In the genomic region with DNA sequence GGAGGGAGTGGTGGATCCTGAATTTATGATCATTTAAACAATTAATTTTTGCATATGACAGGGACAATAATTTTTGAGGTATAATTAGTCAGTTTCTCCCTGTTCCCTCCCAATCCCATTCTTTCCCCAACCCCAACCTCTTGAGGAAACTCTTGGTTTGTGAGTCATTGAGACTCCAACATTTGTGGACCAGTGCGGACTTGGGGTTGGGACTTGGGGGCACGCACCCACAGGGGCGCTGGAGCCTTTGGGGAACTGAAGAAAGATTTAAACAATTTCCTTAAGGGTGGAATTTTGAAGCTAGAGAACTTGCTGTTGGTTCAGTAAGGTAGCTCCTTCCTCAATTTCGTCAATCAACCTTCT, we compare ENCODE assay signal across 29 cellular contexts. TPM values are rescaled to one million over a fixed set of nuclear protein-coding genes. Genes with fewer than 3 reads are reported as not detected.
DNase-seq lines count a peak whose midpoint lies in the region; ATAC-seq, FAIRE-seq and TF ChIP-seq lines count a peak whose summit lies in the region.
"Had no signal": no experiment of that assay in that cellular context is flagged by ENCODE, and none has a peak within 500 bp of the region (broad histone marks: within the 10 kb centered on the region; RNA-seq: fewer than 3 reads in every experiment).

No MANE protein-coding gene starts in this region.

- no peaks in the 10 kb centered on the region for H3K79me1 ChIP-seq in H1 (ENCODE audit: low read depth, low read length)

- H3K27me3 ChIP-seq in Panc1 (ENCODE audit: control insufficient read depth, insufficient read depth, low read length) = no peaks in the 10 kb centered on the region
- H3K27me3 ChIP-seq in H1 (replicated peaks in 1 of 4; ENCODE audit: control insufficient read depth in 3 of 4, extremely low read depth in 1 of 4, insufficient read depth in 3 of 4, low read length in 3 of 4) = no peaks in the 10 kb centered on the region
- no peaks in the 10 kb centered on the region for H3K27me3 ChIP-seq in osteoblast (ENCODE audit: insufficient read depth, low read length)
- no peaks in the 10 kb centered on the region for H3K27me3 ChIP-seq in left lung
- no peaks in the 10 kb centered on the region for H3K27me3 ChIP-seq in Karpas-422 (ENCODE audit: low read length)
- H3K27me3 ChIP-seq in effector memory CD4-positive, alpha-beta T cell (replicated peaks; ENCODE audit: control insufficient read depth, insufficient read depth, low read length, poor library complexity, severe bottlenecking) = no peaks in the 10 kb centered on the region
- H3K27me3 ChIP-seq: neutrophil, sigmoid colon had no signal

- H2AFZ ChIP-seq in H1 (ENCODE audit: low read length) (0 out of 2 replicates have a peak overlapping the region, but pooled peaks have one; percentile 14), osteoblast (ENCODE audit: low read length) (peak overlapping the region; percentile 49), Karpas-422 (ENCODE audit: low read length) (no peak overlapping the region)

- H3K36me3 ChIP-seq in Panc1 (ENCODE audit: control insufficient read depth, insufficient read depth, low read length) (no peaks in the 10 kb centered on the region), H1 (ENCODE audit: control insufficient read depth in 2 of 4, insufficient read depth in 4 of 4, low read length in 3 of 4) (no peaks in the 10 kb centered on the region), osteoblast (ENCODE audit: insufficient read depth, low read length) (no peaks in the 10 kb centered on the region), left lung (no peaks in the 10 kb centered on the region), Karpas-422 (ENCODE audit: insufficient read depth, low read length) (no peaks in the 10 kb centered on the region)
- no peaks in the 10 kb centered on the region for H3K36me3 ChIP-seq in effector memory CD4-positive, alpha-beta T cell (ENCODE audit: control insufficient read depth, insufficient read depth, low read length)
- H3K36me3 ChIP-seq: neutrophil, prostate gland, sigmoid colon had no signal

- intact Hi-C loops in Panc1 (cut with micrococcal nuclease; ENCODE audit: unreplicated experiment) = no loop called here
- intact Hi-C loops in left lung (cut with DNase I) = no loop called here

- no TSS peak for BruUV-seq in Panc1 (replicated peaks; lab: Mats Ljungman, UMichigan)

- no peak overlapping the region for H2AK5ac ChIP-seq in H1 (ENCODE audit: low read depth, low read length)

- no peak for FAIRE-seq in H1 (lab: Jason Lieb, UNC)
- FAIRE-seq: D721Med, H54, islet of Langerhans had no signal

- in situ Hi-C loops in Panc1 (cut with HindIII; ENCODE audit: low pct_unique_long_range_greater_than_20kb, low sequenced_read_pairs) = no loop called here

- H2BK20ac ChIP-seq in H1 (ENCODE audit: low read length) = no peak overlapping the region

- H3K4me2 ChIP-seq in H1 (ENCODE audit: insufficient read depth in 1 of 2, low read depth in 2 of 2, low read length in 2 of 2) = peak overlapping the region in 1 of 2 experiments; percentile 22; a peak in 1 of 4 replicates
- no peak overlapping the region for H3K4me2 ChIP-seq in osteoblast (ENCODE audit: insufficient read depth, low read length)
- no peak overlapping the region for H3K4me2 ChIP-seq in Karpas-422 (ENCODE audit: low read depth, low read length, poor library complexity, severe bottlenecking)

- no peak overlapping the region for H4K8ac ChIP-seq in H1 (ENCODE audit: extremely low read depth, insufficient read depth, low read length)

- peak overlapping the region; percentile 87 for H3K27ac ChIP-seq in Panc1 (ENCODE audit: low read length)
- H3K27ac ChIP-seq in H1 (ENCODE audit: low read depth, low read length) = no peak overlapping the region
- H3K27ac ChIP-seq in osteoblast (ENCODE audit: low read depth, low read length) = peak overlapping the region; percentile 34
- no peak overlapping the region for H3K27ac ChIP-seq in left lung
- no peak overlapping the region for H3K27ac ChIP-seq in Karpas-422 (ENCODE audit: low read length)
- H3K27ac ChIP-seq in effector memory CD4-positive, alpha-beta T cell (ENCODE audit: insufficient read depth, low read length, poor library complexity, severe bottlenecking) = no peak overlapping the region
- H3K27ac ChIP-seq: neutrophil, prostate gland, RWPE1 had no signal

- 0 out of 2 replicates have a peak overlapping the region, but pooled peaks have one; percentile 40 for H2BK15ac ChIP-seq in H1 (ENCODE audit: low read length)

- H3K9ac ChIP-seq in H1 (replicated peaks in 1 of 4; ENCODE audit: extremely low read depth in 1 of 4, low read depth in 3 of 4, low read length in 3 of 4) (no peak overlapping the region), Karpas-422 (ENCODE audit: low read length) (no peak overlapping the region)

- no peak for TF ChIP-seq EP300 in H1 (IDR thresholded peaks at IDR 0.05; ENCODE audit: borderline replicate concordance in 1 of 2, low read depth in 2 of 2, low read length in 2 of 2)

- no peak overlapping the region for H2BK120ac ChIP-seq in H1 (replicated peaks; ENCODE audit: low read depth, low read length)

- DNase-seq in Daoy (ENCODE audit: low read depth) = peak; percentile 54
- DNase-seq in Panc1 (ENCODE audit: low read depth, low spot score) = no peak
- no peak for DNase-seq in H1 (ENCODE audit: low read depth in 1 of 2, low spot score in 2 of 2)
- DNase-seq in osteoblast (ENCODE audit: insufficient read length, low spot score, missing footprints) = no peak
- DNase-seq in left lung = no peak
- no peak for DNase-seq in Karpas-422
- DNase-seq in effector memory CD4-positive, alpha-beta T cell = no peak
- DNase-seq: activated CD4-positive, alpha-beta T cell treated with anti-CD3 and anti-CD28 coated beads, Interleukin-2, amount 10 ng/mL, durations not matched to agents 24 days and 14 days; activated CD8-positive, alpha-beta memory T cell treated with anti-CD3 and anti-CD28 coated beads for 24 hours; activated effector memory CD4-positive, alpha-beta T cell treated with Interleukin-2 at 50 U/mL for 16 hours; activated T-cell treated with anti-CD3 and anti-CD28 coated beads for 4 hours; CD4-positive, alpha-beta memory T cell; central memory CD4-positive, alpha-beta T cell; DND-41; glutamatergic neuron; NCI-H146; NCI-H2107; NCI-H82; sigmoid colon; stimulated activated CD4-positive, alpha-beta T cell treated with anti-CD3 and anti-CD28 coated beads, Interleukin-4, amount 100 ng/mL, for 4 hours had no signal

- H3K23me2 ChIP-seq in H1 (ENCODE audit: low read depth, low read length) = no peaks in the 10 kb centered on the region

- POLR2A ChIA-PET in Panc1 (lab: Charles Lee) = no interaction called here
- POLR2A ChIA-PET in H1 (lab: Charles Lee; ENCODE audit: partially characterized antibody) = interaction anchor here (1.7 kb wide), 1 partner anchor 19 kb away, joined by 4 read pairs; no protein-coding TSS in a partner anchor

- H3K9me3 ChIP-seq in Panc1 (ENCODE audit: control insufficient read depth, insufficient read depth, low read depth, low read length) (no peaks in the 10 kb centered on the region), H1 (ENCODE audit: insufficient read depth in 2 of 2, low read depth in 1 of 2, low read length in 1 of 2) (no peaks in the 10 kb centered on the region), osteoblast (ENCODE audit: low read depth, low read length) (no peaks in the 10 kb centered on the region), left lung (no peaks in the 10 kb centered on the region), Karpas-422 (ENCODE audit: low read length) (no peaks in the 10 kb centered on the region)
- no peaks in the 10 kb centered on the region for H3K9me3 ChIP-seq in effector memory CD4-positive, alpha-beta T cell (ENCODE audit: control insufficient read depth, low read length)
- H3K9me3 ChIP-seq: neutrophil, prostate gland, sigmoid colon had no signal

- H4K20me1 ChIP-seq in H1 (replicated peaks in 1 of 2; ENCODE audit: control insufficient read depth in 1 of 2, insufficient read depth in 2 of 2, low read length in 2 of 2) (no peaks in the 10 kb centered on the region), osteoblast (ENCODE audit: insufficient read depth, low read length) (no peaks in the 10 kb centered on the region), Karpas-422 (ENCODE audit: insufficient read depth, low read depth, low read length) (no peaks in the 10 kb centered on the region)

- no peak overlapping the region for H3K14ac ChIP-seq in H1 (ENCODE audit: insufficient read length)

- H3K4me3 ChIP-seq in Panc1 (ENCODE audit: low read depth in 2 of 2, low read length in 2 of 2) (no peak overlapping the region), H1 (ENCODE audit: extremely low read depth in 1 of 4, insufficient read depth in 2 of 4, low read depth in 3 of 4, low read length in 4 of 4) (no peak overlapping the region), osteoblast (ENCODE audit: insufficient read depth, low read length) (no peak overlapping the region), left lung (no peak overlapping the region), Karpas-422 (ENCODE audit: low read length) (no peak overlapping the region)
- H3K4me3 ChIP-seq in effector memory CD4-positive, alpha-beta T cell (ENCODE audit: insufficient read depth, low read depth, low read length, poor library complexity, severe bottlenecking) = no peak overlapping the region
- H3K4me3 ChIP-seq: prostate gland, sigmoid colon had no signal

- H4K91ac ChIP-seq in H1 (replicated peaks; ENCODE audit: insufficient read length, low read length) = no peak overlapping the region

- H3K4ac ChIP-seq in H1 (replicated peaks; ENCODE audit: insufficient read length, low read depth, low read length) = no peak overlapping the region

- no peak overlapping the region for H3K23ac ChIP-seq in H1 (ENCODE audit: insufficient read length)

- WGBS in H1 (ENCODE audit: extremely low coverage in 1 of 2, insufficient coverage in 1 of 2, insufficient read length in 1 of 2, insufficient replicate concordance in 2 of 2, low coverage in 1 of 2, low lambda C conversion rate in 2 of 2, missing lambda C conversion rate in 1 of 2), 2 experiments = 76% methylated on average over 4 of the region's 4 CpGs; no CpG with 5 or more reads in 1 of the 2 experiments

- no peaks in the 10 kb centered on the region for H3K9me2 ChIP-seq in Karpas-422 (replicated peaks; ENCODE audit: insufficient read depth, low read length)

- TF ChIP-seq CTCF in Panc1 (IDR thresholded peaks at IDR 0.05) = no peak
- no peak for TF ChIP-seq CTCF in H1 (IDR thresholded peaks at IDR 0.05; ENCODE audit: control extremely low read depth in 1 of 3, insufficient read depth in 1 of 3, low read depth in 1 of 3, low read length in 3 of 3)
- TF ChIP-seq CTCF in osteoblast (IDR thresholded peaks at IDR 0.05; ENCODE audit: extremely low read depth, low read depth, low read length) = no peak
- TF ChIP-seq CTCF in left lung (IDR thresholded peaks at IDR 0.05) = no peak

- H3K79me2 ChIP-seq in H1 (ENCODE audit: control insufficient read depth in 1 of 2, insufficient read depth in 2 of 2, low read length in 2 of 2) (no peaks in the 10 kb centered on the region; a peak in 1 of 4 replicates), osteoblast (ENCODE audit: insufficient read depth, low read length) (no peaks in the 10 kb centered on the region), Karpas-422 (ENCODE audit: low read length) (no peaks in the 10 kb centered on the region)

- no peak overlapping the region; the same call in 1 of the 2 replicates for H2BK12ac ChIP-seq in H1 (ENCODE audit: low read depth, low read length)

- TF ChIP-seq RAD21 in H1 (IDR thresholded peaks at IDR 0.05 in 1 of 2, conservative IDR thresholded peaks at IDR 0.05 in 1 of 2; ENCODE audit: low read depth in 2 of 2, low read length in 2 of 2) = no peak

- H3K4me1 ChIP-seq in Panc1 (ENCODE audit: control insufficient read depth, insufficient read depth, low read length) = peaks cover 40% of the 10 kb centered on the region
- peaks cover 6 to 12% (median 10%) of the 10 kb centered on the region in 4 experiments; a peak in 6 of 7 replicates for H3K4me1 ChIP-seq in H1 (replicated peaks in 1 of 4; ENCODE audit: control insufficient read depth in 3 of 4, insufficient read depth in 4 of 4, low read length in 3 of 4)
- peaks cover 19% of the 10 kb centered on the region for H3K4me1 ChIP-seq in osteoblast (ENCODE audit: insufficient read depth, low read length)
- peaks cover 2 to 6% of the 10 kb centered on the region in 2 donors for H3K4me1 ChIP-seq in left lung
- peaks cover 2% of the 10 kb centered on the region; the same call in 1 of the 2 replicates for H3K4me1 ChIP-seq in Karpas-422 (ENCODE audit: low read length)
- no peaks in the 10 kb centered on the region for H3K4me1 ChIP-seq in effector memory CD4-positive, alpha-beta T cell (ENCODE audit: control insufficient read depth, insufficient read depth, low read length, poor library complexity, severe bottlenecking)
- H3K4me1 ChIP-seq: prostate gland had no signal

- H4K5ac ChIP-seq in H1 (ENCODE audit: insufficient read length, low read depth, low read length) = no peak overlapping the region

- ATAC-seq in Panc1 = no peak
- no peak for ATAC-seq in left lung
- ATAC-seq in HG02885 (IDR thresholded peaks at IDR 0.05; ENCODE audit: poor library complexity, unreplicated experiment) = no peak
- ATAC-seq: activated naive CD4-positive, alpha-beta T cell treated with anti-CD3 and anti-CD28 coated beads, Interleukin-2, amount 50 U/mL, for 72 hours; stimulated activated effector memory CD8-positive, alpha-beta T cell treated with anti-CD3 and anti-CD28 coated beads, Interleukin-12 subunit alpha, Interleukin-12 subunit beta, amount 100 ng/mL, for 72 hours had no signal

- peak overlapping the region; percentile 17 for H3K56ac ChIP-seq in H1 (replicated peaks; ENCODE audit: insufficient read length, low read depth, low read length)

- TF ChIP-seq POLR2A in H1 (IDR thresholded peaks at IDR 0.05; ENCODE audit: control extremely low read depth in 1 of 2, low read depth in 2 of 2, low read length in 2 of 2) = no peak

- CTCF ChIA-PET in Panc1 (lab: Charles Lee) = no interaction called here
- CTCF ChIA-PET in H1 (lab: Charles Lee; ENCODE audit: partially characterized antibody) = interaction anchor here (0.8 to 1.3 kb wide), 3 partner anchors 10 to 76 kb away, joined by 3 to 4 read pairs (median 3); no protein-coding TSS in a partner anchor

- no peak overlapping the region for H3K18ac ChIP-seq in H1 (ENCODE audit: extremely low read depth, low read length)

- no peak overlapping the region for H2BK5ac ChIP-seq in H1 (ENCODE audit: low read depth, low read length)

RNA-seq across cellular contexts. Expression of a gene that starts 17.4 kb away (rescaled TPM):
- total RNA-seq in Daoy (2014; rRNA removed; shearing (Covaris generic)) = 6.2 and 18.3 TPM in 2 replicates
- total RNA-seq in Panc1 (2021; ENCODE audit: unreplicated experiment) (17.1 TPM), osteoblast (6.5 and 7.2 TPM in 2 replicates), left lung (1 to 10 TPM; 9.9 to 10.0 TPM)
- polyA plus RNA-seq in Panc1 (2012; ENCODE audit: insufficient read length) = 8.1 TPM
- 14.0 and 17.5 TPM in 2 replicates for total RNA-seq in H1 (2021; fragmentation: NEBNext Ultra II Directional; extraction: Animal tissue kit (Norgen Biotek cat#: 25700))
- polyA plus RNA-seq in H1 (2011; rRNA removed) = 3.1 and 6.0 TPM in 2 replicates
- polyA plus RNA-seq in H1 (2011; cell fraction: cytosol; rRNA removed) = 10.7 TPM
- 3.3 TPM for polyA plus RNA-seq in H1 (2011; cell fraction: nucleus; rRNA removed)
- polyA plus RNA-seq in H1 (2012, experiment 1 of 2) = 8.1 to 11.0 TPM (median 10.0 TPM) in 4 replicates
- polyA plus RNA-seq in H1 (2012, experiment 2 of 2) = 1.6 TPM
- 15.2 TPM for polyA plus RNA-seq in H1 (2013, experiment 1 of 2)
- 16.8 TPM for polyA plus RNA-seq in H1 (2013, experiment 2 of 2)
- 5.6 and 7.0 TPM in 2 replicates for polyA minus RNA-seq in H1 (2011; rRNA and poly(A)+ RNA removed)
- polyA minus RNA-seq in H1 (2011; cell fraction: cytosol; rRNA and poly(A)+ RNA removed) = 4.8 TPM
- polyA minus RNA-seq in H1 (2011; cell fraction: nucleus; rRNA and poly(A)+ RNA removed) = 8.0 TPM
- total RNA-seq in Karpas-422 (2014; rRNA removed; shearing (Covaris generic); ENCODE audit: low replicate concordance) = 10.0 and 11.3 TPM in 2 replicates

RNA-seq across cellular contexts. Expression of a gene that starts 52.4 kb away (rescaled TPM):
- total RNA-seq in Daoy (2014; rRNA removed; shearing (Covaris generic)) = 119 and 142 TPM in 2 replicates
- total RNA-seq in Panc1 (2021; ENCODE audit: unreplicated experiment) (31.2 TPM), osteoblast (83.2 and 83.4 TPM in 2 replicates), left lung (10 to 100 TPM; 38.7 to 41.6 TPM)
- 22.2 TPM for polyA plus RNA-seq in Panc1 (2012; ENCODE audit: insufficient read length)
- total RNA-seq in H1 (2021; fragmentation: NEBNext Ultra II Directional; extraction: Animal tissue kit (Norgen Biotek cat#: 25700)) = 18.9 and 19.1 TPM in 2 replicates
- polyA plus RNA-seq in H1 (2011; rRNA removed) = 6.3 and 11.2 TPM in 2 replicates
- 12.3 TPM for polyA plus RNA-seq in H1 (2011; cell fraction: cytosol; rRNA removed)
- 15.2 TPM for polyA plus RNA-seq in H1 (2011; cell fraction: nucleus; rRNA removed)
- polyA plus RNA-seq in H1 (2012, experiment 1 of 2) = 14.9 to 16.8 TPM (median 15.9 TPM) in 4 replicates
- polyA plus RNA-seq in H1 (2012, experiment 2 of 2) = 3.3 TPM
- 7.4 TPM for polyA plus RNA-seq in H1 (2013, experiment 1 of 2)
- 8.0 TPM for polyA plus RNA-seq in H1 (2013, experiment 2 of 2)
- 24.5 and 25.8 TPM in 2 replicates for polyA minus RNA-seq in H1 (2011; rRNA and poly(A)+ RNA removed)
- polyA minus RNA-seq in H1 (2011; cell fraction: cytosol; rRNA and poly(A)+ RNA removed) = 8.9 TPM
- polyA minus RNA-seq in H1 (2011; cell fraction: nucleus; rRNA and poly(A)+ RNA removed) = 26.8 TPM
- 63.5 and 73.8 TPM in 2 replicates for total RNA-seq in Karpas-422 (2014; rRNA removed; shearing (Covaris generic); ENCODE audit: low replicate concordance)

Comparison
In these comparisons a context has a peak if more than half of its experiments do, and no peak if none do; other contexts are left out.
1. H3K27ac ChIP-seq: peak in Panc1 (single experiment) and osteoblast (single experiment); none in H1 (single experiment), left lung (0 of 2), Karpas-422 (single experiment) and effector memory CD4-positive, alpha-beta T cell (single experiment).